In the genomic region with DNA sequence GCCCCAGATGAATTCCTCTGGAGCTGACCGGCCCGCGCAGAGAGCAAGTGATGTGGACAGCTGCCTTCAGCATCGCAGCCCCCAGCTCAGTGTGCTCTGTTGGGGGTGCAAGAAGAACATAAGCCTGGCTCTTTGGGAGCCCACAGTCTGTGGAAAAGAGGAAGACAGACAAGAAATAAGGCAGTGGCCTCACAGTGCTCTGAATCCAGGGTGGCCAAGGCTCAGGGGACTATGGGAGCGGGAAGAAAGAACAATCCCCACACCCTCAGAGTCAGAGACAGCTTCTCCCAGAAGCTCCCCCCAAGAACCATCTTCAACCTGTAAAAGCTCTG, we compare ENCODE assay signal across 8 cellular contexts. TPM values are rescaled to one million over a fixed set of nuclear protein-coding genes. Genes with fewer than 3 reads are reported as not detected.
A peak's percentile ranks its signal among the peaks of the same experiment; 100 is the strongest.
DNase-seq lines count a peak whose midpoint lies in the region; FAIRE-seq and TF ChIP-seq lines count a peak whose summit lies in the region.

No MANE protein-coding gene starts in this region.

- H3K4me3 ChIP-seq in GM12864 (ENCODE audit: low read depth, low read length) = peak overlapping the region; percentile 99; the same call in 1 of the 2 replicates
- peak overlapping the region; percentile 99 for H3K4me3 ChIP-seq in SK-N-MC
- H3K4me3 ChIP-seq in esophagus muscularis mucosa = peak overlapping the region; percentile 70 to 89 (median 80)
- no peak overlapping the region for H3K4me3 ChIP-seq in rectal smooth muscle tissue (ENCODE audit: low read length)

- H3K9me3 ChIP-seq in SK-N-MC (ENCODE audit: low read depth, low read length) = no peaks in the 10 kb centered on the region
- no peaks in the 10 kb centered on the region for H3K9me3 ChIP-seq in esophagus muscularis mucosa

- H3K27ac ChIP-seq in SK-N-MC (no peak overlapping the region), esophagus muscularis mucosa (replicated peaks in 1 of 4) (peak overlapping the region; percentile 86 to 94 (median 88)), rectal smooth muscle tissue (ENCODE audit: low read depth, low read length) (peak overlapping the region; percentile 75)

- no peak for FAIRE-seq in GM12892 (lab: Jason Lieb, UNC)

- H3K36me3 ChIP-seq in SK-N-MC (ENCODE audit: insufficient read depth, low read length) = no peaks in the 10 kb centered on the region; the same call in 1 of the 2 replicates
- H3K36me3 ChIP-seq in esophagus muscularis mucosa = peaks cover 0 to 9% (median 7%) of the 10 kb centered on the region in 4 donors
- H3K36me3 ChIP-seq in rectal smooth muscle tissue (ENCODE audit: control insufficient read depth, insufficient read depth, low read length) = no peaks in the 10 kb centered on the region

- WGBS in esophagus muscularis mucosa = 44% methylated on average over 2 of the region's 5 CpGs

- no peak for DNase-seq in GM12864 (ENCODE audit: low read depth)
- DNase-seq in SK-N-MC (ENCODE audit: low read depth, low spot score) = no peak
- DNase-seq in esophagus muscularis mucosa (ENCODE audit: extremely low spot score) = no peak
- no peak for DNase-seq in middle frontal gyrus (ENCODE audit: extremely low spot score, low spot score)
- DNase-seq in NK-92 treated with Interleukin-12 subunit alpha and Interleukin-12 subunit beta, amount 100 ng/mL, for 24 hours (lab: John Stamatoyannopoulos, UW) = no peak
- no peak for DNase-seq in NCI-H1417 (lab: John Stamatoyannopoulos, UW)
- no peak for DNase-seq in GM12892 (ENCODE audit: insufficient read length)

- H3K27me3 ChIP-seq in esophagus muscularis mucosa = no peaks in the 10 kb centered on the region
- H3K27me3 ChIP-seq in rectal smooth muscle tissue (ENCODE audit: control insufficient read depth, insufficient read depth, low read length) = no peaks in the 10 kb centered on the region

- H3K9ac ChIP-seq in SK-N-MC (ENCODE audit: insufficient read length) = peak overlapping the region; percentile 92
- peak overlapping the region; percentile 19 for H3K9ac ChIP-seq in rectal smooth muscle tissue (ENCODE audit: low read length)

- H3K4me1 ChIP-seq in esophagus muscularis mucosa (peaks cover 43 to 74% (median 66%) of the 10 kb centered on the region in 4 donors), rectal smooth muscle tissue (ENCODE audit: control insufficient read depth, insufficient read depth, low read length) (peaks cover 25% of the 10 kb centered on the region)

- TF ChIP-seq EP300 in esophagus muscularis mucosa (IDR thresholded peaks at IDR 0.05) = no peak

- intact Hi-C loops in esophagus muscularis mucosa (cut with DNase I) = loop anchor here (1.0 kb wide), 1 partner anchor 30 kb away; no protein-coding TSS in a partner anchor

- no peak for TF ChIP-seq CTCF in GM12864 (IDR thresholded peaks at IDR 0.05; ENCODE audit: low read depth, low read length, missing control alignments)
- no peak for TF ChIP-seq CTCF in esophagus muscularis mucosa (IDR thresholded peaks at IDR 0.05)

- TF ChIP-seq POLR2A in esophagus muscularis mucosa (IDR thresholded peaks at IDR 0.05; ENCODE audit: low read depth) (no peak), GM12892 (IDR thresholded peaks at IDR 0.05; ENCODE audit: low read depth, low read length) (no peak)

RNA-seq across cellular contexts. Expression of gene HDDC3, which starts 0.3 kb away (rescaled TPM):
- 1 to 10 TPM; 5.1 to 7.9 (median 6.0) TPM for total RNA-seq in esophagus muscularis mucosa
- polyA plus RNA-seq in GM12892 (2012; ENCODE audit: missing spikeins) = 20.4 TPM

RNA-seq across cellular contexts. Expression of gene UNC45A, which starts 2.5 kb away (rescaled TPM):
- 100 to 1,000 TPM in 1 of 4 donors, 10 to 100 TPM in 3; 88.6 to 113 (median 93.2) TPM for total RNA-seq in esophagus muscularis mucosa
- 33.9 TPM for polyA plus RNA-seq in GM12892 (2012; ENCODE audit: missing spikeins)

RNA-seq across cellular contexts. Expression of gene RCCD1, which starts 22.1 kb away (rescaled TPM):
- total RNA-seq in esophagus muscularis mucosa = 10 to 100 TPM in 1 of 4 donors, 1 to 10 TPM in 3; 5.3 to 12.7 (median 9.2) TPM
- 16.0 TPM for polyA plus RNA-seq in GM12892 (2012; ENCODE audit: missing spikeins)

RNA-seq across cellular contexts. Expression of gene MAN2A2, which starts 29.5 kb away (rescaled TPM):
- total RNA-seq in esophagus muscularis mucosa = 10 to 100 TPM; 27.0 to 80.9 (median 31.7) TPM
- 35.7 TPM for polyA plus RNA-seq in GM12892 (2012; ENCODE audit: missing spikeins)

RNA-seq across cellular contexts. Expression of gene FES, which starts 48.3 kb away (rescaled TPM):
- total RNA-seq in esophagus muscularis mucosa = 10 to 100 TPM; 26.1 to 41.9 (median 34.0) TPM
- 1.3 TPM for polyA plus RNA-seq in GM12892 (2012; ENCODE audit: missing spikeins)
